Comparison of ENCODE assay signal across 8 cellular contexts in genomic region chr3:44058022-44058867, GRCh38.
DNase-seq lines count a peak whose midpoint lies in the region; ATAC-seq and TF ChIP-seq lines count a peak whose summit lies in the region.

No MANE protein-coding gene starts in this region.

- ATAC-seq in GM18861 (IDR thresholded peaks at IDR 0.05; ENCODE audit: unreplicated experiment): peak; percentile 84
- ATAC-seq in HG02884 (IDR thresholded peaks at IDR 0.05; ENCODE audit: unreplicated experiment): peak; percentile 94
- no peak for ATAC-seq in natural killer cell

- peaks cover 18 to 28% of the 10 kb centered on the region in 2 donors for H3K27me3 Mint-ChIP-seq in natural killer cell (ENCODE audit: low read depth in 2 of 2)

- no peak overlapping the region for H3K4me3 ChIP-seq in Peyer's patch
- H3K4me3 ChIP-seq in brain microvascular endothelial cell (ENCODE audit: low read depth, low read length): peak overlapping the region; percentile 30
- peak overlapping the region in 1 of 8 donors; percentile 25 for H3K4me3 ChIP-seq in spleen
- no peak overlapping the region for H3K4me3 ChIP-seq in stomach

- no peak for TF ChIP-seq POLR2A in Peyer's patch (IDR thresholded peaks at IDR 0.05)
- no peak for TF ChIP-seq POLR2A in spleen (IDR thresholded peaks at IDR 0.05)
- TF ChIP-seq POLR2A in stomach (IDR thresholded peaks at IDR 0.05): no peak

- H3K27ac ChIP-seq in Peyer's patch: peak overlapping the region in 1 of 4 donors; percentile 20
- no peak overlapping the region for H3K27ac ChIP-seq in brain microvascular endothelial cell
- peak overlapping the region in 2 of 8 donors; percentile 51 to 55 for H3K27ac ChIP-seq in spleen
- no peak overlapping the region for H3K27ac ChIP-seq in stomach

- TF ChIP-seq CTCF in Peyer's patch (IDR thresholded peaks at IDR 0.05) (no peak), brain microvascular endothelial cell (IDR thresholded peaks at IDR 0.05; ENCODE audit: low read depth, low read length, missing control alignments) (no peak), spleen (IDR thresholded peaks at IDR 0.05 in 8 of 11, conservative IDR thresholded peaks at IDR 0.05 in 3 of 11) (no peak), natural killer cell (IDR thresholded peaks at IDR 0.05) (no peak), stomach (IDR thresholded peaks at IDR 0.05) (no peak)

- no peaks in the 10 kb centered on the region for H3K9me3 Mint-ChIP-seq in natural killer cell

- no peaks in the 10 kb centered on the region for H3K4me1 Mint-ChIP-seq in natural killer cell

- intact Hi-C loops in spleen (cut with DNase I; ENCODE audit: low total_unique reads): no loop called here
- intact Hi-C loops in natural killer cell (cut with micrococcal nuclease): no loop called here
- intact Hi-C loops in stomach (cut with DNase I; ENCODE audit: low total_unique reads): no loop called here

- H3K27me3 ChIP-seq in Peyer's patch: no peaks in the 10 kb centered on the region
- no peaks in the 10 kb centered on the region for H3K27me3 ChIP-seq in brain microvascular endothelial cell (replicated peaks)
- H3K27me3 ChIP-seq in spleen (replicated peaks in 1 of 7): peaks cover 0 to 41% (median 0%) of the 10 kb centered on the region in 7 donors
- peaks cover 0 to 74% (median 7%) of the 10 kb centered on the region in 3 donors for H3K27me3 ChIP-seq in stomach

- H3K4me1 ChIP-seq in Peyer's patch (no peaks in the 10 kb centered on the region), spleen (peaks cover 0 to 28% (median 9%) of the 10 kb centered on the region in 6 donors), stomach (no peaks in the 10 kb centered on the region)

- peak; percentile 49 for DNase-seq in A172 (ENCODE audit: low spot score)
- peak in 2 of 3 donors; percentile 66 to 79 for DNase-seq in Peyer's patch
- DNase-seq in brain microvascular endothelial cell: peak; percentile 55
- peak; percentile 90 for DNase-seq in spleen
- no peak for DNase-seq in natural killer cell
- DNase-seq in stomach: no peak

- no peak for TF ChIP-seq EP300 in stomach (IDR thresholded peaks at IDR 0.05)

- H3K36me3 Mint-ChIP-seq in natural killer cell: no peaks in the 10 kb centered on the region

- no peaks in the 10 kb centered on the region for H3K9me3 ChIP-seq in Peyer's patch
- no peaks in the 10 kb centered on the region for H3K9me3 ChIP-seq in spleen
- H3K9me3 ChIP-seq in stomach: no peaks in the 10 kb centered on the region

- WGBS in spleen, 5 donors: 13 to 34% (median 22%) methylated on average over 12 to 15 of the region's 15 CpGs
- WGBS in stomach, 5 donors: 11 to 19% (median 15%) methylated on average over 15 of the region's 15 CpGs

- no peak overlapping the region for H3K4me3 Mint-ChIP-seq in natural killer cell

- H3K27ac Mint-ChIP-seq in natural killer cell: no peak overlapping the region

- H3K36me3 ChIP-seq in Peyer's patch (no peaks in the 10 kb centered on the region), brain microvascular endothelial cell (replicated peaks) (no peaks in the 10 kb centered on the region), spleen (no peaks in the 10 kb centered on the region), stomach (no peaks in the 10 kb centered on the region)

- in situ Hi-C loops in brain microvascular endothelial cell (cut with HindIII; ENCODE audit: low pct_ligation_motif_present, low sequenced_read_pairs): no loop called here

Comparison
In these comparisons a context has a peak if more than half of its experiments do, and no peak if none do; other contexts are left out.
1. DNase-seq: peak in A172 (single experiment), Peyer's patch (2 of 3), brain microvascular endothelial cell (single experiment) and spleen (single experiment); none in natural killer cell (single experiment) and stomach (single experiment).
2. ATAC-seq: peak in GM18861 (single experiment) and HG02884 (single experiment); none in natural killer cell (0 of 3).